Comparison of ENCODE assay signal across 8 cellular contexts in genomic region chr3:152183473-152183872, GRCh38.
DNase-seq lines count a peak whose midpoint lies in the region; ATAC-seq and TF ChIP-seq lines count a peak whose summit lies in the region.

No MANE protein-coding gene starts in this region.

- no peaks in the 10 kb centered on the region for H3K79me2 ChIP-seq in OCI-LY3 (ENCODE audit: low read length)

- H3K9ac ChIP-seq in OCI-LY3 (ENCODE audit: low read length), result peak overlapping the region; percentile 31; the same call in 1 of the 2 replicates

- no peak overlapping the region for H3K27ac ChIP-seq in OCI-LY3 (ENCODE audit: low read length)

- H3K4me2 ChIP-seq in OCI-LY3 (ENCODE audit: low read length), result peak overlapping the region; percentile 80

- ATAC-seq in HG02981 (IDR thresholded peaks at IDR 0.05; ENCODE audit: unreplicated experiment), result peak; percentile 70

- CTCF ChIA-PET in activated naive CD4-positive, alpha-beta T cell treated with anti-CD3 and anti-CD28 coated beads for 36 hours (lab: Charles Lee), result interaction anchor here (0.6 to 2.9 kb wide), 31 partner anchors 8 to 343 kb away, joined by 3 to 24 read pairs (median 4); no protein-coding TSS in a partner anchor

- peaks cover 38% of the 10 kb centered on the region for H3K4me1 Mint-ChIP-seq in T-helper 2 cell treated with Interferon-gamma antibody and Interleukin-4, amounts not matched to agents 5 μg/mL and 100 μg/mL, for 36 hours (ENCODE audit: low read depth)
- peaks cover 81% of the 10 kb centered on the region for H3K4me1 Mint-ChIP-seq in activated naive CD4-positive, alpha-beta T cell treated with anti-CD3 and anti-CD28 coated beads for 36 hours (ENCODE audit: low read depth)

- H3K27me3 ChIP-seq in OCI-LY3 (ENCODE audit: low read depth, low read length), result no peaks in the 10 kb centered on the region

- H3K9me3 Mint-ChIP-seq in T-helper 2 cell treated with Interferon-gamma antibody and Interleukin-4, amounts not matched to agents 5 μg/mL and 100 μg/mL, for 36 hours, result no peaks in the 10 kb centered on the region
- no peaks in the 10 kb centered on the region for H3K9me3 Mint-ChIP-seq in activated naive CD4-positive, alpha-beta T cell treated with anti-CD3 and anti-CD28 coated beads for 36 hours

- no peaks in the 10 kb centered on the region for H3K27me3 Mint-ChIP-seq in T-helper 2 cell treated with Interferon-gamma antibody and Interleukin-4, amounts not matched to agents 5 μg/mL and 100 μg/mL, for 36 hours (ENCODE audit: low read depth)
- H3K27me3 Mint-ChIP-seq in activated naive CD4-positive, alpha-beta T cell treated with anti-CD3 and anti-CD28 coated beads for 36 hours (ENCODE audit: low read depth), result no peaks in the 10 kb centered on the region

- no peaks in the 10 kb centered on the region for H4K20me1 ChIP-seq in OCI-LY3 (ENCODE audit: insufficient read depth, low read length)

- peaks cover 34% of the 10 kb centered on the region for H3K4me1 ChIP-seq in OCI-LY3 (ENCODE audit: low read length)

- intact Hi-C loops in activated naive CD4-positive, alpha-beta T cell treated with anti-CD3 and anti-CD28 coated beads for 36 hours (cut with micrococcal nuclease), result loop anchor here (1.0 to 2.0 kb wide), 4 partner anchors 85 to 341 kb away; partner anchors contain the start of gene MBNL1

- H3K36me3 Mint-ChIP-seq in T-helper 2 cell treated with Interferon-gamma antibody and Interleukin-4, amounts not matched to agents 5 μg/mL and 100 μg/mL, for 36 hours (ENCODE audit: low read depth), result no peaks in the 10 kb centered on the region
- H3K36me3 Mint-ChIP-seq in activated naive CD4-positive, alpha-beta T cell treated with anti-CD3 and anti-CD28 coated beads for 36 hours (ENCODE audit: low read depth), result no peaks in the 10 kb centered on the region

- H2AFZ ChIP-seq in OCI-LY3 (ENCODE audit: low read depth, low read length), result peak overlapping the region; percentile 75; the same call in 1 of the 2 replicates

- no peak overlapping the region for H3K4me3 Mint-ChIP-seq in T-helper 2 cell treated with Interferon-gamma antibody and Interleukin-4, amounts not matched to agents 5 μg/mL and 100 μg/mL, for 36 hours
- H3K4me3 Mint-ChIP-seq in activated naive CD4-positive, alpha-beta T cell treated with anti-CD3 and anti-CD28 coated beads for 36 hours, result peak overlapping the region; percentile 46

- DNase-seq in T-helper 2 cell (peak in 3 of 5 experiments; percentile 34 to 65 (median 41)), iPS DF 19.7 (ENCODE audit: low read depth, low spot score) (peak; percentile 15), NCI-H2029 treated with DMSO at 0.1 percent for 48 hours (lab: John Stamatoyannopoulos, UW) (no peak)
- DNase-seq in T-helper 2 cell treated with Interferon-gamma antibody and Interleukin-4, amounts not matched to agents 5 μg/mL and 100 μg/mL, for 36 hours (ENCODE audit: low spot score), result no peak
- peak; percentile 80 for DNase-seq in activated naive CD4-positive, alpha-beta T cell treated with anti-CD3 and anti-CD28 coated beads for 36 hours
- peak; percentile 36 to 43 for DNase-seq in stimulated activated CD4-positive, alpha-beta T cell treated with anti-CD3 and anti-CD28 coated beads, Interleukin-4, amount 100 ng/mL, for 48 hours (ENCODE audit: low read depth in 2 of 2)

- H3K9me3 ChIP-seq in OCI-LY3 (ENCODE audit: insufficient read depth, low read length), result no peaks in the 10 kb centered on the region

- no peaks in the 10 kb centered on the region for H3K36me3 ChIP-seq in OCI-LY3 (replicated peaks; ENCODE audit: low read depth, low read length)

- H3K27ac Mint-ChIP-seq in T-helper 2 cell treated with Interferon-gamma antibody and Interleukin-4, amounts not matched to agents 5 μg/mL and 100 μg/mL, for 36 hours, result no peak overlapping the region
- peak overlapping the region; percentile 28 for H3K27ac Mint-ChIP-seq in activated naive CD4-positive, alpha-beta T cell treated with anti-CD3 and anti-CD28 coated beads for 36 hours

- peak overlapping the region; percentile 43 for H3K4me3 ChIP-seq in OCI-LY3 (ENCODE audit: low read length)

- TF ChIP-seq CTCF in OCI-LY3 (IDR thresholded peaks at IDR 0.05; ENCODE audit: low read depth, low read length), result peak; percentile 87

Comparison
In these comparisons a context has a peak if more than half of its experiments do, and no peak if none do; other contexts are left out.
1. DNase-seq: peak in T-helper 2 cell (3 of 5), activated naive CD4-positive, alpha-beta T cell treated with anti-CD3 and anti-CD28 coated beads for 36 hours (single experiment), iPS DF 19.7 (single experiment) and stimulated activated CD4-positive, alpha-beta T cell treated with anti-CD3 and anti-CD28 coated beads, Interleukin-4, amount 100 ng/mL, for 48 hours (2 of 2); none in T-helper 2 cell treated with Interferon-gamma antibody and Interleukin-4, amounts not matched to agents 5 μg/mL and 100 μg/mL, for 36 hours (single experiment) and NCI-H2029 treated with DMSO at 0.1 percent for 48 hours (single experiment).